ENCODE assay signal across 9 cellular contexts in genomic region chr4:148056879-148057278, GRCh38.
DNase-seq lines count a peak whose midpoint lies in the region; ATAC-seq, FAIRE-seq and TF ChIP-seq lines count a peak whose summit lies in the region.
"Had no signal": no experiment of that assay in that cellular context is flagged by ENCODE, and none has a peak within 500 bp of the region (broad histone marks: within the 10 kb centered on the region; RNA-seq: fewer than 3 reads in every experiment).

No MANE protein-coding gene starts in this region.

- POLR2A ChIA-PET in activated CD4-positive, alpha-beta T cell treated with anti-CD3 and anti-CD28 coated beads for 36 hours (lab: Charles Lee) = no interaction called here

- no peak for TF ChIP-seq POLR2A in H54 (IDR thresholded peaks at IDR 0.05; ENCODE audit: low read depth, low read length)
- TF ChIP-seq POLR2A in ovary (IDR thresholded peaks at IDR 0.05) = no peak

- no peaks in the 10 kb centered on the region for H3K36me3 ChIP-seq in Loucy (ENCODE audit: insufficient read depth, low read length)
- no peaks in the 10 kb centered on the region for H3K36me3 ChIP-seq in ovary

- H4K20me1 ChIP-seq in Loucy (ENCODE audit: insufficient read depth, low read length, poor library complexity, severe bottlenecking) = no peaks in the 10 kb centered on the region

- DNase-seq in GM12864 (ENCODE audit: low read depth) (peak; percentile 91), H54 (ENCODE audit: insufficient read length, low spot score) (peak; percentile 8), dermis blood vessel endothelial cell (peak; percentile 42), nucleus accumbens (lab: John Stamatoyannopoulos, UW) (peak in 40 of 56 donors; percentile 3 to 72 (median 29)), ovary (no peak), cortex of kidney (lab: John Stamatoyannopoulos, UW) (no peak)
- peak; percentile 83 for DNase-seq in activated CD4-positive, alpha-beta T cell treated with anti-CD3 and anti-CD28 coated beads for 36 hours

- no peaks in the 10 kb centered on the region for H3K9me2 ChIP-seq in Loucy (replicated peaks; ENCODE audit: low read depth, low read length)

- H3K79me2 ChIP-seq in Loucy (ENCODE audit: insufficient read depth, low read length) = no peaks in the 10 kb centered on the region

- H3K27ac Mint-ChIP-seq in activated CD4-positive, alpha-beta T cell treated with anti-CD3 and anti-CD28 coated beads for 36 hours = no peak overlapping the region
- H3K27ac Mint-ChIP-seq: dendritic cell treated with granulocyte-macrophage colony-stimulating factor and Interleukin-4, amounts not matched to agents 40 ng/mL and 50 ng/mL, for 4 days had no signal

- no peaks in the 10 kb centered on the region for H3F3A ChIP-seq in Loucy (ENCODE audit: low read depth)

- FAIRE-seq in H54 (lab: Jason Lieb, UNC) = no peak

- no peak overlapping the region for H3K9ac ChIP-seq in Loucy (ENCODE audit: low read depth, low read length, poor library complexity, severe bottlenecking)

- no peak overlapping the region for H2AFZ ChIP-seq in Loucy (ENCODE audit: low read length)

- H3K36me3 Mint-ChIP-seq in activated CD4-positive, alpha-beta T cell treated with anti-CD3 and anti-CD28 coated beads for 36 hours (ENCODE audit: low read depth) = peaks cover 2% of the 10 kb centered on the region

- no peaks in the 10 kb centered on the region for H3K27me3 Mint-ChIP-seq in activated CD4-positive, alpha-beta T cell treated with anti-CD3 and anti-CD28 coated beads for 36 hours
- H3K27me3 Mint-ChIP-seq: dendritic cell treated with granulocyte-macrophage colony-stimulating factor and Interleukin-4, amounts not matched to agents 40 ng/mL and 50 ng/mL, for 4 days had no signal

- peaks cover 92% of the 10 kb centered on the region for H3K4me1 Mint-ChIP-seq in activated CD4-positive, alpha-beta T cell treated with anti-CD3 and anti-CD28 coated beads for 36 hours

- peak; percentile 85 for ATAC-seq in activated CD4-positive, alpha-beta T cell treated with anti-CD3 and anti-CD28 coated beads for 36 hours

- intact Hi-C loops in activated CD4-positive, alpha-beta T cell treated with anti-CD3 and anti-CD28 coated beads for 36 hours (cut with DNase I, micrococcal nuclease) = loop anchor here (2.0 to 10.0 kb wide), 3 partner anchors 386 to 678 kb away; partner anchors contain the start of gene NR3C2 (in 2 of the 2)
- intact Hi-C loops in ovary (cut with DNase I) = no loop called here

- WGBS in ovary, 3 donors = 73 to 77% (median 75%) methylated on average over 6 of the region's 6 CpGs

- TF ChIP-seq CTCF in GM12864 (IDR thresholded peaks at IDR 0.05; ENCODE audit: low read depth, low read length, missing control alignments) = peak; percentile 81
- peak; percentile 31 for TF ChIP-seq CTCF in Loucy (conservative IDR thresholded peaks at IDR 0.05; ENCODE audit: low read length)
- no peak for TF ChIP-seq CTCF in ovary (IDR thresholded peaks at IDR 0.05)

- H3K9me3 Mint-ChIP-seq in activated CD4-positive, alpha-beta T cell treated with anti-CD3 and anti-CD28 coated beads for 36 hours (ENCODE audit: low read depth) = peaks cover 7% of the 10 kb centered on the region
- H3K9me3 Mint-ChIP-seq: dendritic cell treated with granulocyte-macrophage colony-stimulating factor and Interleukin-4, amounts not matched to agents 40 ng/mL and 50 ng/mL, for 4 days had no signal

- no peaks in the 10 kb centered on the region for H3K27me3 ChIP-seq in Loucy (ENCODE audit: insufficient read depth, low read length, poor library complexity, severe bottlenecking)
- H3K27me3 ChIP-seq in ovary = no peaks in the 10 kb centered on the region

- no peaks in the 10 kb centered on the region for H3K9me3 ChIP-seq in Loucy (ENCODE audit: insufficient read depth, low read depth, low read length)
- H3K9me3 ChIP-seq in ovary = no peaks in the 10 kb centered on the region

- H3K4me2 ChIP-seq in Loucy (ENCODE audit: low read depth, low read length, poor library complexity, severe bottlenecking) = no peak overlapping the region

- no peak for TF ChIP-seq EP300 in ovary (IDR thresholded peaks at IDR 0.05)

- H3K4me3 ChIP-seq in GM12864 (ENCODE audit: low read depth, low read length) (no peak overlapping the region), Loucy (ENCODE audit: low read length, poor library complexity, severe bottlenecking) (no peak overlapping the region), ovary (no peak overlapping the region)

- CTCF ChIA-PET in activated CD4-positive, alpha-beta T cell treated with anti-CD3 and anti-CD28 coated beads for 36 hours (lab: Charles Lee) = no interaction called here

- H3K4me1 ChIP-seq in Loucy (ENCODE audit: insufficient read depth, low read length, poor library complexity, severe bottlenecking) (peaks cover 9% of the 10 kb centered on the region), ovary (ENCODE audit: insufficient read depth) (peaks cover 1% of the 10 kb centered on the region)

- H3K27ac ChIP-seq in ovary = no peak overlapping the region

- H3K4me3 Mint-ChIP-seq in activated CD4-positive, alpha-beta T cell treated with anti-CD3 and anti-CD28 coated beads for 36 hours = no peak overlapping the region
- H3K4me3 Mint-ChIP-seq: dendritic cell treated with granulocyte-macrophage colony-stimulating factor and Interleukin-4, amounts not matched to agents 40 ng/mL and 50 ng/mL, for 4 days had no signal

Comparison
In these comparisons a context has a peak if more than half of its experiments do, and no peak if none do; other contexts are left out.
1. DNase-seq: peak in GM12864 (single experiment), H54 (single experiment), activated CD4-positive, alpha-beta T cell treated with anti-CD3 and anti-CD28 coated beads for 36 hours (single experiment), dermis blood vessel endothelial cell (single experiment) and nucleus accumbens (40 of 56); none in ovary (0 of 5) and cortex of kidney (single experiment).
2. CTCF ChIP-seq: peak in GM12864 (single experiment) and Loucy (single experiment); none in ovary (0 of 3).
3. intact Hi-C loops: an anchor here in activated CD4-positive, alpha-beta T cell treated with anti-CD3 and anti-CD28 coated beads for 36 hours (2.0 to 10.0 kb wide); none called in ovary.